In the genomic region with DNA sequence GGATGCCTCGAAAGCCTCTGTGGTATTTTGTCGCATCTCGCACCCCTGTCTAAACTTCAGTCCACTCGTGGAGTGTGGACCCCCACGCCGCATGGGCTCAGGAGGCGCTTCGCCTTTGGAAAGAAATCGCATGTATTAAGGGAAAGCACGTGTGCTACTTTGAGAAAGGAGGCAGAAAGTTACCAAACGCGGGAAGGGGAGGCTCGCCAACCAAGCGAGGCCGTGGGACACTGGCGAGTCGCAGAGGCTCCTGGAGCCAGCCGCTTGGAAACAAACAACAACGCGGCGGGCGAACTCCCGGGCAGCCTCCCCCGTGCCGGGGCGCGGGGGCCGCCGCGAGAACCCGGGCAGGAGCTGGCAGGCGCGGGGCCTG, we compare ENCODE assay signal across 8 cellular contexts. TPM values are rescaled to one million over a fixed set of nuclear protein-coding genes. Genes with fewer than 3 reads are reported as not detected.
A peak's percentile ranks its signal among the peaks of the same experiment; 100 is the strongest.
DNase-seq lines count a peak whose midpoint lies in the region; ATAC-seq and TF ChIP-seq lines count a peak whose summit lies in the region.

No MANE protein-coding gene starts in this region.

- H3K9ac ChIP-seq in mesendoderm (ENCODE audit: low read length) = peak overlapping the region; percentile 49

- no peak overlapping the region for H3K23ac ChIP-seq in mesendoderm (ENCODE audit: low read length)

- no CpG with 5 or more reads among the region's 33 CpGs for WGBS in mesendoderm (ENCODE audit: extremely low coverage, insufficient coverage, low lambda C conversion rate)
- WGBS in urinary bladder = 2% methylated on average over 33 of the region's 33 CpGs

- peak overlapping the region; percentile 97 for H4K8ac ChIP-seq in mesendoderm (ENCODE audit: low read depth, low read length)

- intact Hi-C loops in OCI-LY7 (cut with micrococcal nuclease; ENCODE audit: unreplicated experiment) = no loop called here

- no peaks in the 10 kb centered on the region for H3K27me3 ChIP-seq in AG04450 (ENCODE audit: control insufficient read depth, insufficient read depth, low read length)
- no peaks in the 10 kb centered on the region for H3K27me3 ChIP-seq in mesendoderm (ENCODE audit: insufficient read depth, low read length, poor library complexity)

- CTCF ChIA-PET in AG04450 (lab: Charles Lee) = interaction anchor here (2.1 kb wide), 1 partner anchor 253 kb away, joined by 7 read pairs; no protein-coding TSS in a partner anchor
- CTCF ChIA-PET in OCI-LY7 (lab: Charles Lee; ENCODE audit: unreplicated experiment) = no interaction called here

- no peaks in the 10 kb centered on the region for H3K9me2 ChIP-seq in OCI-LY7 (ENCODE audit: insufficient read depth, low read length)

- POLR2A ChIA-PET in AG04450 (lab: Yijun Ruan, JAX) = no interaction called here
- POLR2A ChIA-PET in OCI-LY7 (lab: Charles Lee) = no interaction called here

- no peak overlapping the region for H2AFZ ChIP-seq in OCI-LY7 (ENCODE audit: low read length)

- H3K36me3 ChIP-seq in mesendoderm (ENCODE audit: control insufficient read depth, insufficient read depth, low read length) (no peaks in the 10 kb centered on the region), urinary bladder (ENCODE audit: insufficient read depth) (no peaks in the 10 kb centered on the region), OCI-LY7 (ENCODE audit: insufficient read depth, low read length) (no peaks in the 10 kb centered on the region)

- peak overlapping the region; percentile 31 for H3K27ac ChIP-seq in AG04450 (ENCODE audit: low read depth, low read length)
- H3K27ac ChIP-seq in cingulate gyrus (ENCODE audit: low read depth, low read length) = peak overlapping the region; percentile 54
- no peak overlapping the region for H3K27ac ChIP-seq in mesendoderm (ENCODE audit: low read depth, low read length)
- H3K27ac ChIP-seq in urinary bladder (ENCODE audit: low read depth) = peak overlapping the region; percentile 52
- H3K27ac ChIP-seq in OCI-LY7 (ENCODE audit: low read depth, low read length, poor library complexity, severe bottlenecking) = no peak overlapping the region

- DNase-seq in AG04450 (ENCODE audit: low read depth, low spot score) (no peak), HPDE6-E6E7 (ENCODE audit: extremely low spot score) (peak; percentile 33), mesendoderm (no peak), OCI-LY7 (ENCODE audit: low spot score) (no peak), cerebellar nuclear complex (lab: John Stamatoyannopoulos, UW) (no peak)

- H2AK5ac ChIP-seq in mesendoderm (ENCODE audit: low read length) = no peak overlapping the region

- H2BK5ac ChIP-seq in mesendoderm (ENCODE audit: low read length) = no peak overlapping the region

- H3K79me2 ChIP-seq in mesendoderm (ENCODE audit: control insufficient read depth, insufficient read depth, low read length) (peaks cover 30% of the 10 kb centered on the region), OCI-LY7 (ENCODE audit: insufficient read depth, low read depth, low read length) (no peaks in the 10 kb centered on the region)

- ATAC-seq in GM18511 (IDR thresholded peaks at IDR 0.05; ENCODE audit: unreplicated experiment) = no peak

- H3K4me1 ChIP-seq in mesendoderm (ENCODE audit: control insufficient read depth, low read depth, low read length) (peaks cover 4% of the 10 kb centered on the region), urinary bladder (ENCODE audit: insufficient read depth) (no peaks in the 10 kb centered on the region), OCI-LY7 (ENCODE audit: insufficient read depth, low read length, poor library complexity, severe bottlenecking) (no peaks in the 10 kb centered on the region)

- H3K4me2 ChIP-seq in mesendoderm (ENCODE audit: low read length) (peak overlapping the region; percentile 40), OCI-LY7 (ENCODE audit: low read length) (no peak overlapping the region)

- peaks cover 16% of the 10 kb centered on the region for H3K79me1 ChIP-seq in mesendoderm (ENCODE audit: low read length)

- no peaks in the 10 kb centered on the region for H4K20me1 ChIP-seq in OCI-LY7 (ENCODE audit: insufficient read depth, low read length)

- no TSS peak for BruUV-seq in OCI-LY7 (replicated peaks; lab: Mats Ljungman, UMichigan)

- H3K56ac ChIP-seq in mesendoderm (ENCODE audit: low read length) = peak overlapping the region; percentile 70

- H3K4ac ChIP-seq in mesendoderm (ENCODE audit: low read depth, low read length) = no peak overlapping the region

- H2BK15ac ChIP-seq in mesendoderm (replicated peaks; ENCODE audit: low read depth) = no peak overlapping the region

- H2BK120ac ChIP-seq in mesendoderm (ENCODE audit: low read depth, low read length) = no peak overlapping the region

- H3K9me3 ChIP-seq in AG04450 (ENCODE audit: control insufficient read depth, insufficient read depth, low read length) (no peaks in the 10 kb centered on the region; the same call in 1 of the 2 replicates), OCI-LY7 (ENCODE audit: low read length) (no peaks in the 10 kb centered on the region)

- H3K4me3 ChIP-seq in AG04450 (ENCODE audit: low read depth, low read length) (peak overlapping the region; percentile 55), mesendoderm (ENCODE audit: low read length) (peak overlapping the region; percentile 4), urinary bladder (ENCODE audit: low read depth, low read length) (peak overlapping the region; percentile 77), OCI-LY7 (ENCODE audit: low read depth, low read length, poor library complexity, severe bottlenecking) (no peak overlapping the region)

- H4K5ac ChIP-seq in mesendoderm (ENCODE audit: low read length) = no peak overlapping the region

- peak overlapping the region; percentile 86 for H3K18ac ChIP-seq in mesendoderm (ENCODE audit: low read length)

- TF ChIP-seq CTCF in AG04450 (IDR thresholded peaks at IDR 0.05; ENCODE audit: low read depth, low read length) (no peak), OCI-LY7 (conservative IDR thresholded peaks at IDR 0.05; ENCODE audit: low read length) (no peak)

RNA-seq across cellular contexts. Expression of a gene that starts 0.5 kb away (rescaled TPM):
- polyA plus RNA-seq in AG04450 (2011; rRNA removed) (12.4 and 14.7 TPM in 2 replicates), urinary bladder (12.8 TPM)
- polyA minus RNA-seq in AG04450 (2011; rRNA and poly(A)+ RNA removed) = 26.9 and 44.1 TPM in 2 replicates
- 17.4 TPM for polyA plus RNA-seq in mesendoderm (2013, experiment 1 of 2)
- 16.8 TPM for polyA plus RNA-seq in mesendoderm (2013, experiment 2 of 2)
- total RNA-seq in urinary bladder (24.7 TPM), OCI-LY7 (2022) (not detected in 2 replicates)
- total RNA-seq in OCI-LY7 (2014; rRNA removed; shearing (Covaris generic)) = not detected in 2 replicates

Comparison
In these comparisons a context has a peak if more than half of its experiments do, and no peak if none do; other contexts are left out.
1. H3K27ac ChIP-seq: peak in AG04450 (single experiment), cingulate gyrus (single experiment) and urinary bladder (single experiment); none in mesendoderm (single experiment) and OCI-LY7 (single experiment).
2. RNA of a gene that starts 0.5 kb away (total RNA-seq): 24.7 TPM in urinary bladder (single experiment); not detected in OCI-LY7; every median in the first group is over 10 times any median in the second.